ENCODE assay signal across 11 cellular contexts in genomic region chr15:52337198-52337853, GRCh38. TPM values are rescaled to one million over a fixed set of nuclear protein-coding genes. Genes with fewer than 3 reads are reported as not detected.
DNase-seq lines count a peak whose midpoint lies in the region; ATAC-seq, FAIRE-seq and TF ChIP-seq lines count a peak whose summit lies in the region.
"Had no signal": no experiment of that assay in that cellular context is flagged by ENCODE, and none has a peak within 500 bp of the region (broad histone marks: within the 10 kb centered on the region; RNA-seq: fewer than 3 reads in every experiment).

No MANE protein-coding gene starts in this region.

- H3K9ac ChIP-seq in SK-N-SH: peak overlapping the region; percentile 20; the same call in 1 of the 2 replicates

- peak overlapping the region; percentile 62; the same call in 1 of the 2 replicates for H3K4me2 ChIP-seq in SK-N-SH

- H3K4me1 ChIP-seq in SK-N-SH (ENCODE audit: control insufficient read depth in 1 of 2, insufficient read depth in 2 of 2, low read depth in 1 of 2, low read length in 1 of 2): peaks cover 6 to 18% of the 10 kb centered on the region in 2 experiments; a peak in 3 of 4 replicates
- H3K4me1 ChIP-seq: uterus had no signal

- ATAC-seq in HG03097 (IDR thresholded peaks at IDR 0.05; ENCODE audit: low FRiP score, unreplicated experiment): no peak

- H3K36me3 Mint-ChIP-seq in progenitor cell of endocrine pancreas (ENCODE audit: insufficient read depth): peaks cover 10% of the 10 kb centered on the region

- no peak for TF ChIP-seq EP300 in SK-N-SH (IDR thresholded peaks at IDR 0.05; ENCODE audit: borderline replicate concordance in 1 of 2, low read depth in 1 of 2, low read length in 1 of 2)

- H3F3A ChIP-seq in SK-N-SH (replicated peaks; ENCODE audit: insufficient read depth): peaks cover 5% of the 10 kb centered on the region

- WGBS in SK-N-SH (ENCODE audit: low lambda C conversion rate): 86% methylated on average over 5 of the region's 5 CpGs

- H3K27ac ChIP-seq in SK-N-SH (ENCODE audit: low read depth in 2 of 2, low read length in 1 of 2): peak overlapping the region; percentile 30 to 67
- H3K27ac ChIP-seq: SK-N-MC, uterus had no signal

- H3K4me3 Mint-ChIP-seq in progenitor cell of endocrine pancreas (ENCODE audit: low read depth): no peak overlapping the region

- H3K27ac Mint-ChIP-seq in progenitor cell of endocrine pancreas: peak overlapping the region; percentile 92

- peaks cover 4 to 10% of the 10 kb centered on the region in 2 experiments for H3K36me3 ChIP-seq in SK-N-SH (replicated peaks in 1 of 2; ENCODE audit: control insufficient read depth in 1 of 2, insufficient read depth in 2 of 2, low read length in 1 of 2)
- H3K36me3 ChIP-seq: uterus had no signal

- peaks cover 10% of the 10 kb centered on the region for H3K4me1 Mint-ChIP-seq in progenitor cell of endocrine pancreas (ENCODE audit: low read depth)

- peak; percentile 26 for DNase-seq in H54 (ENCODE audit: insufficient read length, low spot score)
- DNase-seq in SK-N-SH: no peak
- peak; percentile 53 for DNase-seq in fibroblast of pulmonary artery (ENCODE audit: low read depth)
- DNase-seq in progenitor cell of endocrine pancreas (ENCODE audit: low spot score, unreplicated experiment): no peak
- no peak for DNase-seq in 8988T
- DNase-seq in medulla oblongata (ENCODE audit: extremely low spot score): no peak
- DNase-seq in activated CD4-positive, CD25-positive, alpha-beta regulatory T cell (lab: John Stamatoyannopoulos, UW): no peak
- DNase-seq: activated effector memory CD4-positive, alpha-beta T cell treated with anti-CD3 and anti-CD28 coated beads, Interleukin-2, amount 50 U/mL, for 16 hours; uterus had no signal

- H3K79me2 ChIP-seq in SK-N-SH (ENCODE audit: insufficient read depth): no peaks in the 10 kb centered on the region

- TF ChIP-seq CTCF in SK-N-SH (IDR thresholded peaks at IDR 0.05) (no peak), fibroblast of pulmonary artery (IDR thresholded peaks at IDR 0.05; ENCODE audit: low read length, missing control alignments) (no peak), progenitor cell of endocrine pancreas (IDR thresholded peaks at IDR 0.05; ENCODE audit: unreplicated experiment) (no peak)

- H3K9me3 Mint-ChIP-seq in progenitor cell of endocrine pancreas (ENCODE audit: low read depth): no peaks in the 10 kb centered on the region

- TF ChIP-seq POLR2A in H54 (IDR thresholded peaks at IDR 0.05; ENCODE audit: low read depth, low read length): no peak

- peak; percentile 88 for FAIRE-seq in H54 (lab: Jason Lieb, UNC)

- no peaks in the 10 kb centered on the region for H3K27me3 ChIP-seq in SK-N-SH (ENCODE audit: insufficient read depth)
- H3K27me3 ChIP-seq: uterus had no signal

- CTCF ChIA-PET in SK-N-SH (lab: Yijun Ruan, JAX): interaction anchor here (0.9 kb wide), 1 partner anchor 74 kb away, joined by 3 read pairs; no protein-coding TSS in a partner anchor

- H3K4me3 ChIP-seq in SK-N-SH (ENCODE audit: low read depth in 2 of 2, low read length in 1 of 2) (no peak overlapping the region), fibroblast of pulmonary artery (replicated peaks; ENCODE audit: low read depth, low read length) (no peak overlapping the region)
- H3K4me3 ChIP-seq: SK-N-MC, uterus had no signal

- H3K9me3 ChIP-seq in SK-N-SH: no peaks in the 10 kb centered on the region
- H3K9me3 ChIP-seq: uterus had no signal

- no peaks in the 10 kb centered on the region for H4K20me1 ChIP-seq in SK-N-SH (ENCODE audit: insufficient read depth)

- H3K9me2 ChIP-seq in SK-N-SH: no peaks in the 10 kb centered on the region

- H2AFZ ChIP-seq in SK-N-SH (ENCODE audit: low read depth): 0 out of 2 replicates have a peak overlapping the region, but pooled peaks have one; percentile 58

- no peaks in the 10 kb centered on the region for H3K27me3 Mint-ChIP-seq in progenitor cell of endocrine pancreas

- TF ChIP-seq RAD21 in SK-N-SH (IDR thresholded peaks at IDR 0.05; ENCODE audit: low read length): no peak

- POLR2A ChIA-PET in SK-N-SH (lab: Yijun Ruan, JAX): no interaction called here

TF ChIP-seq in SK-N-SH, 30 proteins besides CTCF, POLR2A, EP300 and RAD21:
- peak; percentile 61 for TF ChIP-seq JUND (IDR thresholded peaks at IDR 0.05)
- TF ChIP-seq, protein P1, sequence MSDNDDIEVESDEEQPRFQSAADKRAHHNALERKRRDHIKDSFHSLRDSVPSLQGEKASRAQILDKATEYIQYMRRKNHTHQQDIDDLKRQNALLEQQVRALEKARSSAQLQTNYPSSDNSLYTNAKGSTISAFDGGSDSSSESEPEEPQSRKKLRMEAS (IDR thresholded peaks at IDR 0.05; ENCODE audit: low read depth): no peak
- TF ChIP-seq GABPA (IDR thresholded peaks at IDR 0.05; ENCODE audit: low read depth): no peak
- TF ChIP-seq FOSL2 (IDR thresholded peaks at IDR 0.05; ENCODE audit: borderline replicate concordance, low read depth): peak; percentile 65; the same call in 1 of the 2 replicates
- peak; percentile 39 for TF ChIP-seq TCF12 (IDR thresholded peaks at IDR 0.05)
- TF ChIP-seq, protein P2, sequence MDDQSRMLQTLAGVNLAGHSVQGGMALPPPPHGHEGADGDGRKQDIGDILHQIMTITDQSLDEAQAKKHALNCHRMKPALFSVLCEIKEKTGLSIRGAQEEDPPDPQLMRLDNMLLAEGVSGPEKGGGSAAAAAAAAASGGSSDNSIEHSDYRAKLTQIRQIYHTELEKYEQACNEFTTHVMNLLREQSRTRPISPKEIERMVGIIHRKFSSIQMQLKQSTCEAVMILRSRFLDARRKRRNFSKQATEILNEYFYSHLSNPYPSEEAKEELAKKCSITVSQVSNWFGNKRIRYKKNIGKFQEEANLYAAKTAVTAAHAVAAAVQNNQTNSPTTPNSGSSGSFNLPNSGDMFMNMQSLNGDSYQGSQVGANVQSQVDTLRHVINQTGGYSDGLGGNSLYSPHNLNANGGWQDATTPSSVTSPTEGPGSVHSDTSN (IDR thresholded peaks at IDR 0.05): peak; percentile 47
- no peak for TF ChIP-seq TAF1 (IDR thresholded peaks at IDR 0.05; ENCODE audit: borderline replicate concordance, low read depth, low read length)

RNA-seq across cellular contexts. Expression of gene MYO5C, which starts 41.7 kb away (rescaled TPM):
- 0.99 and 1.1 TPM in 2 replicates for polyA plus RNA-seq in SK-N-SH (2012; rRNA removed)
- polyA plus RNA-seq in SK-N-SH (2012; cell fraction: cytosol; rRNA removed): 0.85 and 0.96 TPM in 2 replicates
- 1.1 and 1.8 TPM in 2 replicates for polyA plus RNA-seq in SK-N-SH (2012; cell fraction: nucleus; rRNA removed)
- total RNA-seq in progenitor cell of endocrine pancreas: 63.9 and 65.6 TPM in 2 replicates

Comparison
In these comparisons a context has a peak if more than half of its experiments do, and no peak if none do; other contexts are left out.
1. DNase-seq: peak in H54 (single experiment) and fibroblast of pulmonary artery (single experiment); none in SK-N-SH (single experiment), progenitor cell of endocrine pancreas (single experiment), 8988T (single experiment), medulla oblongata (single experiment) and activated CD4-positive, CD25-positive, alpha-beta regulatory T cell (0 of 4).